1 cellular context compared by ENCODE assay signal in genomic region chr3:110378481-110378880, GRCh38.
TF ChIP-seq lines count a peak whose summit lies in the region.

No MANE protein-coding gene starts in this region.

TF ChIP-seq in GM23338, 12 proteins besides CTCF, POLR2A, EP300 and RAD21 (continued from another document):
- TF ChIP-seq JUNB (IDR thresholded peaks at IDR 0.05; ENCODE audit: unreplicated experiment) (no peak), POLR2AphosphoS5 (IDR thresholded peaks at IDR 0.05; ENCODE audit: low read depth) (no peak), CREB1 (CRISPR knock-in tag; IDR thresholded peaks at IDR 0.05; ENCODE audit: low read depth) (no peak), STAT1 (IDR thresholded peaks at IDR 0.05; ENCODE audit: unreplicated experiment) (no peak)
